Comparison of ENCODE assay signal across 26 cellular contexts in the genomic region with DNA sequence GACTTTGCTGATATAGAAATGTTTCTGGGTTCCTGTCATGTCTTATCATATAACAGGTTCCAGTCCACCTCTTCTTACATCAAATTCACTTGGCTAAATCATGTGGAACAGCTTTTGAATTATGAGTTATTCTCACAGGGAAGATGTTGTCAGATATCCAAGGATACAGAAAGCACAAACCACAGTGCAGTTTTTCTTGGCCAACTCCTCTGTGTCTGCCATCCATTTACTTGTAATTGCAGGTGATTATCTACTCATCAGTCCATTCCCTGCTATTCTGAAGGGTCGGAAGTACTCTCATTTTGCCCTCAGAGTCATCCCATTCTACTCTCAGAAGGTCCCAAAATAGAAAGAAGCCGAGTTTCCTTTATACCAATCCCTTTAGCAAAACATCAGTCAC. TPM values are rescaled to one million over a fixed set of nuclear protein-coding genes. Genes with fewer than 3 reads are reported as not detected.
"Had no signal": no experiment of that assay in that cellular context is flagged by ENCODE, and none has a peak within 500 bp of the region (broad histone marks: within the 10 kb centered on the region; RNA-seq: fewer than 3 reads in every experiment).

No MANE protein-coding gene starts in this region.

- H3K27ac ChIP-seq: ascending aorta, body of pancreas, coronary artery, PC-9, WERI-Rb-1 had no signal

- H3K4me3 Mint-ChIP-seq: activated CD8-positive, alpha-beta T cell treated with anti-CD3 and anti-CD28 coated beads, Interleukin-2, amount 10 ng/mL, durations not matched to agents 7 days and 5 days; activated naive CD4-positive, alpha-beta T cell treated with anti-CD3 and anti-CD28 coated beads, Interleukin-2, amount 50 U/mL, for 24 hours had no signal

- H3K27me3 ChIP-seq: ascending aorta, body of pancreas had no signal

- ATAC-seq: activated CD4-positive, CD25-positive, alpha-beta regulatory T cell treated with anti-CD3 and anti-CD28 coated beads, Interleukin-2, amount 50 U/mL, for 24 hours; activated CD8-positive, alpha-beta T cell treated with anti-CD3 and anti-CD28 coated beads, Interleukin-2, amount 10 ng/mL, durations not matched to agents 7 days and 5 days; body of pancreas had no signal

- DNase-seq: activated CD4-positive, alpha-beta T cell treated with anti-CD3 and anti-CD28 coated beads for 4 hours; activated CD4-positive, alpha-beta T cell treated with anti-CD3 and anti-CD28 coated beads, Interleukin-2, amount 50 U/mL, for 4 hours; activated CD8-positive, alpha-beta memory T cell treated with anti-CD3 and anti-CD28 coated beads, Interleukin-2, amount 50 U/mL, for 48 hours; activated CD8-positive, alpha-beta T cell treated with anti-CD3 and anti-CD28 coated beads, Interleukin-2, amount 10 ng/mL, durations not matched to agents 7 days and 5 days; activated effector memory CD4-positive, alpha-beta T cell treated with Interleukin-2 at 50 U/mL for 16 hours; activated naive CD4-positive, alpha-beta T cell; activated T-cell treated with anti-CD3 and anti-CD28 coated beads, Interleukin-2, amount 50 U/mL, for 1 hour; amniotic stem cell; body of pancreas; central memory CD4-positive, alpha-beta T cell; IMR-90; Kasumi-1; KBM-7; NCI-H1436; NCI-H1694 treated with DMSO at 0.1 percent for 48 hours; NCI-H2107; NCI-H446; NCI-H524; PC-9; SHP77 treated with DMSO at 0.1 percent for 48 hours; T-helper 1 cell; WERI-Rb-1 had no signal

- H3K4me3 ChIP-seq: ascending aorta, body of pancreas, coronary artery, PC-9 had no signal

- H3K9me3 ChIP-seq: ascending aorta, body of pancreas had no signal

- H3K36me3 Mint-ChIP-seq: activated naive CD4-positive, alpha-beta T cell treated with anti-CD3 and anti-CD28 coated beads, Interleukin-2, amount 50 U/mL, for 24 hours had no signal

- H3K4me1 Mint-ChIP-seq: activated naive CD4-positive, alpha-beta T cell treated with anti-CD3 and anti-CD28 coated beads, Interleukin-2, amount 50 U/mL, for 24 hours had no signal

- H2AFZ ChIP-seq: PC-9 had no signal

- H3K36me3 ChIP-seq: ascending aorta, WERI-Rb-1 had no signal

- H3K4me2 ChIP-seq: PC-9 had no signal

- H3K27ac Mint-ChIP-seq: activated CD8-positive, alpha-beta T cell treated with anti-CD3 and anti-CD28 coated beads, Interleukin-2, amount 10 ng/mL, durations not matched to agents 7 days and 5 days; activated naive CD4-positive, alpha-beta T cell treated with anti-CD3 and anti-CD28 coated beads, Interleukin-2, amount 50 U/mL, for 24 hours had no signal

RNA-seq across cellular contexts. Expression of a gene that starts 10.0 kb away (rescaled TPM):
- polyA plus RNA-seq: IMR-90 had no signal
